In the genomic region with DNA sequence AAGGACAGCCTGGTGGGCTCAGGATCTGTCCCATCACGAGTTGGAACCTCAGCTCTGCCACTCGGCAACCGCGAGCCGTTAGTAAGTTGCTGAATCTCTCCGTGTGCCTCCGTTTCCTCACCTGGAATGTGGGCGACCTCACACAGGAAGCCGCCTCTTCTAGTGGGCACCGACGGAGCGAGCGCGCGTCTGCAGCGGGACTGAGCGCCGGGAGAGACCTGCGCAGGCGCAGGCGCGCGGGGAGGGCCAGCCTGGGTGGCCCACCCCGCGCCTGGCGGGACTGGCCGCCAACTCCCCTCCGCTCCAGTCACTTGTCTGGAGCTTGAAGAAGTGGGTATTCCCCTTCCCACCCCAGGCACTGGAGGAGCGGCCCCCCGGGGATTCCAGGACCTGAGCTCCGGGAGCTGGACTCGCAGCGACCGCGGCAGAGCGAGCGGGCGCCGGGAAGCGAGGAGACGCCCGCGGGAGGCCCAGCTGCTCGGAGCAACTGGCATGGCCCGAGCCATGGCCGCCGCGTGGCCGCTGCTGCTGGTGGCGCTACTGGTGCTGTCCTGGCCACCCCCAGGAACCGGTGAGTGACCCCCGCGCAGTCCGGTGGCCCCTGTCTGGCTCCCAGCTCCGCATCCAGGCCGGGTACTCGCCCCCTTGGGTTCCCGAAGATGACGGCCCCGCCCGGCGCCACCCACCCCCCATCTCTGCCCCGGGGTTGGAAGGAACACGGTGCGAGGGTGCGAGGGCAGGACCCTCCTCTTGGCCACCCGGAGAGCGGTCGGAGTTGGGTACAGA, we compare ENCODE assay signal across 8 cellular contexts. TPM values are rescaled to one million over a fixed set of nuclear protein-coding genes. Genes with fewer than 3 reads are reported as not detected.
DNase-seq lines count a peak whose midpoint lies in the region; ATAC-seq and TF ChIP-seq lines count a peak whose summit lies in the region.

A gene with protein sequence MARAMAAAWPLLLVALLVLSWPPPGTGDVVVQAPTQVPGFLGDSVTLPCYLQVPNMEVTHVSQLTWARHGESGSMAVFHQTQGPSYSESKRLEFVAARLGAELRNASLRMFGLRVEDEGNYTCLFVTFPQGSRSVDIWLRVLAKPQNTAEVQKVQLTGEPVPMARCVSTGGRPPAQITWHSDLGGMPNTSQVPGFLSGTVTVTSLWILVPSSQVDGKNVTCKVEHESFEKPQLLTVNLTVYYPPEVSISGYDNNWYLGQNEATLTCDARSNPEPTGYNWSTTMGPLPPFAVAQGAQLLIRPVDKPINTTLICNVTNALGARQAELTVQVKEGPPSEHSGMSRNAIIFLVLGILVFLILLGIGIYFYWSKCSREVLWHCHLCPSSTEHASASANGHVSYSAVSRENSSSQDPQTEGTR (plus strand): TSS at position 306 of the 786 bp plus-strand sequence. CDS start 187 bp downstream, at position 493.

- no peaks in the 10 kb centered on the region for H3K9me3 ChIP-seq in effector memory CD4-positive, alpha-beta T cell (ENCODE audit: control insufficient read depth, low read length)
- H3K9me3 ChIP-seq in liver (ENCODE audit: control insufficient read depth in 4 of 4, low read length in 3 of 4), result no peaks in the 10 kb centered on the region
- no peaks in the 10 kb centered on the region for H3K9me3 ChIP-seq in OCI-LY7 (ENCODE audit: low read length)

- no peak within 1 kb of the TSS for H3K4me2 ChIP-seq in OCI-LY7 (ENCODE audit: low read length)

- no peak for ATAC-seq in GM21381 (IDR thresholded peaks at IDR 0.05; ENCODE audit: unreplicated experiment)

- no peaks in the 10 kb centered on the region for H4K20me1 ChIP-seq in OCI-LY7 (ENCODE audit: insufficient read depth, low read length)

- no peaks in the 10 kb centered on the region for H3K79me2 ChIP-seq in OCI-LY7 (ENCODE audit: insufficient read depth, low read depth, low read length)

- TF ChIP-seq CTCF in GM13976 (IDR thresholded peaks at IDR 0.05; ENCODE audit: borderline replicate concordance, control extremely low read depth, extremely low read depth, insufficient read depth, missing control alignments) (no peak), liver (IDR thresholded peaks at IDR 0.05; ENCODE audit: low read depth, low read length, missing input control) (no peak), OCI-LY7 (conservative IDR thresholded peaks at IDR 0.05; ENCODE audit: low read length) (no peak)

- under 1% methylated on average over 69 of the region's 69 CpGs for WGBS in liver

- in situ Hi-C loops in GM13976 (cut with MboI; ENCODE audit: low sequenced_read_pairs, unreplicated experiment), result no loop called here

- POLR2A ChIA-PET in OCI-LY7 (lab: Charles Lee), result no interaction called here

- no TSS peak for BruUV-seq in OCI-LY7 (replicated peaks; lab: Mats Ljungman, UMichigan)

- H3K4me1 ChIP-seq in effector memory CD4-positive, alpha-beta T cell (ENCODE audit: control insufficient read depth, insufficient read depth, low read length, poor library complexity, severe bottlenecking), result no peaks in the 10 kb centered on the region
- H3K4me1 ChIP-seq in liver (ENCODE audit: control insufficient read depth in 4 of 4, insufficient read depth in 4 of 4, low read length in 3 of 4) (peaks cover 5 to 43% (median 32%) of the 10 kb centered on the region in 4 donors), OCI-LY7 (ENCODE audit: insufficient read depth, low read length, poor library complexity, severe bottlenecking) (no peaks in the 10 kb centered on the region)

- H3K27me3 ChIP-seq in effector memory CD4-positive, alpha-beta T cell (replicated peaks; ENCODE audit: control insufficient read depth, insufficient read depth, low read length, poor library complexity, severe bottlenecking), result peaks cover 9% of the 10 kb centered on the region
- H3K27me3 ChIP-seq in liver (ENCODE audit: control insufficient read depth in 4 of 4, insufficient read depth in 4 of 4, low read length in 3 of 4), result no peaks in the 10 kb centered on the region

- H3K27ac ChIP-seq in effector memory CD4-positive, alpha-beta T cell (ENCODE audit: insufficient read depth, low read length, poor library complexity, severe bottlenecking), result no peak within 1 kb of the TSS
- peak within 1 kb of the TSS; percentile 97 to 99 for H3K27ac ChIP-seq in liver (ENCODE audit: low read depth in 1 of 2, low read length in 2 of 2)
- H3K27ac ChIP-seq in OCI-LY7 (ENCODE audit: low read depth, low read length, poor library complexity, severe bottlenecking), result no peak within 1 kb of the TSS

- peak in 1 of 2 donors; percentile 3 for TF ChIP-seq RAD21 in liver (IDR thresholded peaks at IDR 0.05)

- CTCF ChIA-PET in OCI-LY7 (lab: Charles Lee; ENCODE audit: unreplicated experiment), result no interaction called here

- no peaks in the 10 kb centered on the region for H3K36me3 ChIP-seq in effector memory CD4-positive, alpha-beta T cell (ENCODE audit: control insufficient read depth, insufficient read depth, low read length)
- H3K36me3 ChIP-seq in liver (ENCODE audit: control insufficient read depth in 4 of 4, insufficient read depth in 3 of 4, low read depth in 1 of 4, low read length in 3 of 4), result peaks cover 0 to 15% (median 3%) of the 10 kb centered on the region in 4 donors
- no peaks in the 10 kb centered on the region for H3K36me3 ChIP-seq in OCI-LY7 (ENCODE audit: insufficient read depth, low read length)

- DNase-seq in GM13976 (ENCODE audit: low spot score) (peak; percentile 82), NCI-H2171 (lab: John Stamatoyannopoulos, UW) (peak; percentile 61), OCI-LY7 (ENCODE audit: low spot score) (no peak)
- DNase-seq in activated CD4-positive, alpha-beta T cell treated with anti-CD3 and anti-CD28 coated beads for 48 hours, result peak; percentile 67
- DNase-seq in effector memory CD4-positive, alpha-beta T cell, result no peak
- DNase-seq in stimulated activated CD4-positive, alpha-beta T cell treated with anti-CD3 and anti-CD28 coated beads, Interleukin-2, amount 100 ng/mL, for 24 hours, result peak; percentile 24 to 75

- H3K9me2 ChIP-seq in OCI-LY7 (ENCODE audit: insufficient read depth, low read length), result no peaks in the 10 kb centered on the region

- intact Hi-C loops in OCI-LY7 (cut with micrococcal nuclease; ENCODE audit: unreplicated experiment), result no loop called here

- H3K9ac ChIP-seq in liver (ENCODE audit: low read depth in 1 of 2, low read length in 2 of 2), result peak within 1 kb of the TSS; percentile 82 to 84

- peak within 1 kb of the TSS; percentile 51 for H3K4me3 ChIP-seq in effector memory CD4-positive, alpha-beta T cell (ENCODE audit: insufficient read depth, low read depth, low read length, poor library complexity, severe bottlenecking)
- H3K4me3 ChIP-seq in liver (ENCODE audit: low read depth in 1 of 3, low read length in 3 of 3) (peak within 1 kb of the TSS; percentile 72 to 92 (median 77)), OCI-LY7 (ENCODE audit: low read depth, low read length, poor library complexity, severe bottlenecking) (no peak within 1 kb of the TSS)

- no peak within 1 kb of the TSS for H2AFZ ChIP-seq in OCI-LY7 (ENCODE audit: low read length)

TF ChIP-seq in liver, 16 proteins besides CTCF, POLR2A, EP300 and RAD21:
- TF ChIP-seq RXRA (IDR thresholded peaks at IDR 0.05) (no peak), HNF4G (IDR thresholded peaks at IDR 0.05) (no peak), SP1 (IDR thresholded peaks at IDR 0.05) (no peak), JUND (IDR thresholded peaks at IDR 0.05) (no peak), FOXA1 (IDR thresholded peaks at IDR 0.05) (no peak), NR2F2 (IDR thresholded peaks at IDR 0.05) (no peak)
- TF ChIP-seq, protein P1, sequence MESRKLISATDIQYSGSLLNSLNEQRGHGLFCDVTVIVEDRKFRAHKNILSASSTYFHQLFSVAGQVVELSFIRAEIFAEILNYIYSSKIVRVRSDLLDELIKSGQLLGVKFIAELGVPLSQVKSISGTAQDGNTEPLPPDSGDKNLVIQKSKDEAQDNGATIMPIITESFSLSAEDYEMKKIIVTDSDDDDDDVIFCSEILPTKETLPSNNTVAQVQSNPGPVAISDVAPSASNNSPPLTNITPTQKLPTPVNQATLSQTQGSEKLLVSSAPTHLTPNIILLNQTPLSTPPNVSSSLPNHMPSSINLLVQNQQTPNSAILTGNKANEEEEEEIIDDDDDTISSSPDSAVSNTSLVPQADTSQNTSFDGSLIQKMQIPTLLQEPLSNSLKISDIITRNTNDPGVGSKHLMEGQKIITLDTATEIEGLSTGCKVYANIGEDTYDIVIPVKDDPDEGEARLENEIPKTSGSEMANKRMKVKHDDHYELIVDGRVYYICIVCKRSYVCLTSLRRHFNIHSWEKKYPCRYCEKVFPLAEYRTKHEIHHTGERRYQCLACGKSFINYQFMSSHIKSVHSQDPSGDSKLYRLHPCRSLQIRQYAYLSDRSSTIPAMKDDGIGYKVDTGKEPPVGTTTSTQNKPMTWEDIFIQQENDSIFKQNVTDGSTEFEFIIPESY (IDR thresholded peaks at IDR 0.05), result no peak
- TF ChIP-seq, protein P2, sequence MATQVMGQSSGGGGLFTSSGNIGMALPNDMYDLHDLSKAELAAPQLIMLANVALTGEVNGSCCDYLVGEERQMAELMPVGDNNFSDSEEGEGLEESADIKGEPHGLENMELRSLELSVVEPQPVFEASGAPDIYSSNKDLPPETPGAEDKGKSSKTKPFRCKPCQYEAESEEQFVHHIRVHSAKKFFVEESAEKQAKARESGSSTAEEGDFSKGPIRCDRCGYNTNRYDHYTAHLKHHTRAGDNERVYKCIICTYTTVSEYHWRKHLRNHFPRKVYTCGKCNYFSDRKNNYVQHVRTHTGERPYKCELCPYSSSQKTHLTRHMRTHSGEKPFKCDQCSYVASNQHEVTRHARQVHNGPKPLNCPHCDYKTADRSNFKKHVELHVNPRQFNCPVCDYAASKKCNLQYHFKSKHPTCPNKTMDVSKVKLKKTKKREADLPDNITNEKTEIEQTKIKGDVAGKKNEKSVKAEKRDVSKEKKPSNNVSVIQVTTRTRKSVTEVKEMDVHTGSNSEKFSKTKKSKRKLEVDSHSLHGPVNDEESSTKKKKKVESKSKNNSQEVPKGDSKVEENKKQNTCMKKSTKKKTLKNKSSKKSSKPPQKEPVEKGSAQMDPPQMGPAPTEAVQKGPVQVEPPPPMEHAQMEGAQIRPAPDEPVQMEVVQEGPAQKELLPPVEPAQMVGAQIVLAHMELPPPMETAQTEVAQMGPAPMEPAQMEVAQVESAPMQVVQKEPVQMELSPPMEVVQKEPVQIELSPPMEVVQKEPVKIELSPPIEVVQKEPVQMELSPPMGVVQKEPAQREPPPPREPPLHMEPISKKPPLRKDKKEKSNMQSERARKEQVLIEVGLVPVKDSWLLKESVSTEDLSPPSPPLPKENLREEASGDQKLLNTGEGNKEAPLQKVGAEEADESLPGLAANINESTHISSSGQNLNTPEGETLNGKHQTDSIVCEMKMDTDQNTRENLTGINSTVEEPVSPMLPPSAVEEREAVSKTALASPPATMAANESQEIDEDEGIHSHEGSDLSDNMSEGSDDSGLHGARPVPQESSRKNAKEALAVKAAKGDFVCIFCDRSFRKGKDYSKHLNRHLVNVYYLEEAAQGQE (IDR thresholded peaks at IDR 0.05), result peak; percentile 28

RNA-seq across cellular contexts. Expression of the gene that starts here (rescaled TPM):
- total RNA-seq in liver, result 10 to 100 TPM; 18.6 to 49.0 TPM
- polyA plus RNA-seq in liver, result 10 to 100 TPM; 11.4 to 45.7 TPM
- total RNA-seq in OCI-LY7 (2014; rRNA removed; shearing (Covaris generic)), result not detected in 2 replicates
- total RNA-seq in OCI-LY7 (2022), result not detected in 2 replicates

Comparison
In these comparisons a context has a peak if more than half of its experiments do, and no peak if none do; other contexts are left out.
1. RNA of the gene that starts here (total RNA-seq): 18.6 to 49.0 TPM in liver; not detected in OCI-LY7; every median in the first group is over 10 times any median in the second.
2. DNase-seq: peak in GM13976 (single experiment), NCI-H2171 (single experiment), activated CD4-positive, alpha-beta T cell treated with anti-CD3 and anti-CD28 coated beads for 48 hours (single experiment) and stimulated activated CD4-positive, alpha-beta T cell treated with anti-CD3 and anti-CD28 coated beads, Interleukin-2, amount 100 ng/mL, for 24 hours (2 of 2); none in effector memory CD4-positive, alpha-beta T cell (0 of 3) and OCI-LY7 (single experiment).
3. H3K27ac ChIP-seq: peak in liver (2 of 2); none in effector memory CD4-positive, alpha-beta T cell (single experiment) and OCI-LY7 (single experiment).